Comparison of ENCODE assay signal across 9 cellular contexts in genomic region chr12:93135286-93136239, GRCh38.
DNase-seq lines count a peak whose midpoint lies in the region; ATAC-seq and TF ChIP-seq lines count a peak whose summit lies in the region.
"Had no signal": no experiment of that assay in that cellular context is flagged by ENCODE, and none has a peak within 500 bp of the region (broad histone marks: within the 10 kb centered on the region; RNA-seq: fewer than 3 reads in every experiment).

No MANE protein-coding gene starts in this region.

- 78% methylated on average over 6 of the region's 6 CpGs for WGBS in SK-N-SH (ENCODE audit: low lambda C conversion rate)

- H3K9ac ChIP-seq in SK-N-SH: no peak overlapping the region

- no peaks in the 10 kb centered on the region for H3K36me3 ChIP-seq in SK-N-SH (replicated peaks in 1 of 2; ENCODE audit: control insufficient read depth in 1 of 2, insufficient read depth in 2 of 2, low read length in 1 of 2)
- H3K36me3 ChIP-seq: cardiac muscle cell had no signal

- POLR2A ChIA-PET in SK-N-SH (lab: Yijun Ruan, JAX): no interaction called here

- no peaks in the 10 kb centered on the region for H3F3A ChIP-seq in SK-N-SH (replicated peaks; ENCODE audit: insufficient read depth)

- H3K36me3 Mint-ChIP-seq in memory B cell (no peaks in the 10 kb centered on the region), glutamatergic neuron (ENCODE audit: unreplicated experiment) (no peaks in the 10 kb centered on the region)

- TF ChIP-seq RAD21 in SK-N-SH (IDR thresholded peaks at IDR 0.05; ENCODE audit: low read length): no peak

- H3K9me2 ChIP-seq in SK-N-SH: no peaks in the 10 kb centered on the region

- no peak for TF ChIP-seq EP300 in SK-N-SH (IDR thresholded peaks at IDR 0.05; ENCODE audit: borderline replicate concordance in 1 of 2, low read depth in 1 of 2, low read length in 1 of 2)

- H4K20me1 ChIP-seq in SK-N-SH (ENCODE audit: insufficient read depth): no peaks in the 10 kb centered on the region

- peak overlapping the region; percentile 47 for H2AFZ ChIP-seq in SK-N-SH (ENCODE audit: low read depth)

- H3K9me3 ChIP-seq in SK-N-SH: no peaks in the 10 kb centered on the region

- H3K27ac ChIP-seq in SK-N-SH (ENCODE audit: low read depth in 2 of 2, low read length in 1 of 2): peak overlapping the region; percentile 27 to 78; a peak in 3 of 4 replicates
- H3K27ac ChIP-seq: cardiac muscle cell had no signal

- H3K79me2 ChIP-seq in SK-N-SH (ENCODE audit: insufficient read depth): no peaks in the 10 kb centered on the region

- peaks cover 4 to 16% of the 10 kb centered on the region in 2 experiments; a peak in 3 of 4 replicates for H3K4me1 ChIP-seq in SK-N-SH (ENCODE audit: control insufficient read depth in 1 of 2, insufficient read depth in 2 of 2, low read depth in 1 of 2, low read length in 1 of 2)

- peak overlapping the region; percentile 2; the same call in 1 of the 2 replicates for H3K4me2 ChIP-seq in SK-N-SH

- H3K27ac Mint-ChIP-seq in memory B cell: peak overlapping the region; percentile 86
- no peak overlapping the region for H3K27ac Mint-ChIP-seq in glutamatergic neuron (ENCODE audit: unreplicated experiment)

- H3K9me3 Mint-ChIP-seq in memory B cell (no peaks in the 10 kb centered on the region), glutamatergic neuron (ENCODE audit: unreplicated experiment) (no peaks in the 10 kb centered on the region)

- peak; percentile 38 for DNase-seq in Daoy (ENCODE audit: low read depth)
- peak; percentile 78 for DNase-seq in HT-29 (ENCODE audit: low spot score)
- DNase-seq in SK-N-SH: no peak
- no peak for DNase-seq in memory B cell (ENCODE audit: low spot score in 2 of 2)
- no peak for DNase-seq in stimulated activated naive CD4-positive, alpha-beta T cell (lab: John Stamatoyannopoulos, UW)
- no peak for DNase-seq in glutamatergic neuron

- H3K4me1 Mint-ChIP-seq in memory B cell: peaks cover 40% of the 10 kb centered on the region
- H3K4me1 Mint-ChIP-seq in glutamatergic neuron (ENCODE audit: low read depth, unreplicated experiment): peaks cover 3% of the 10 kb centered on the region

- H3K4me3 Mint-ChIP-seq in memory B cell (peak overlapping the region; percentile 56), glutamatergic neuron (ENCODE audit: unreplicated experiment) (no peak overlapping the region)

- no peaks in the 10 kb centered on the region for H3K27me3 ChIP-seq in SK-N-SH (ENCODE audit: insufficient read depth)
- H3K27me3 ChIP-seq: cardiac muscle cell had no signal

- ATAC-seq in memory B cell (ENCODE audit: low read depth) (peak; percentile 18), GM21526 (IDR thresholded peaks at IDR 0.05; ENCODE audit: low FRiP score, unreplicated experiment) (no peak), GM19455 (IDR thresholded peaks at IDR 0.05; ENCODE audit: unreplicated experiment) (no peak)

- CTCF ChIA-PET in SK-N-SH (lab: Yijun Ruan, JAX): no interaction called here

- no peaks in the 10 kb centered on the region for H3K27me3 Mint-ChIP-seq in memory B cell
- H3K27me3 Mint-ChIP-seq in glutamatergic neuron (ENCODE audit: unreplicated experiment): no peaks in the 10 kb centered on the region

- H3K4me3 ChIP-seq in SK-N-SH (ENCODE audit: low read depth in 2 of 2, low read length in 1 of 2): no peak overlapping the region
- H3K4me3 ChIP-seq: cardiac muscle cell had no signal

- no peak for TF ChIP-seq CTCF in SK-N-SH (IDR thresholded peaks at IDR 0.05)
- no peak for TF ChIP-seq CTCF in glutamatergic neuron (IDR thresholded peaks at IDR 0.05; ENCODE audit: partially characterized antibody, unreplicated experiment)

TF ChIP-seq in SK-N-SH, 30 proteins besides CTCF, POLR2A, EP300 and RAD21:
- TF ChIP-seq ZBTB33 (IDR thresholded peaks at IDR 0.05; ENCODE audit: borderline replicate concordance, low read depth) (no peak), TCF12 (IDR thresholded peaks at IDR 0.05) (peak; percentile 32; the same call in 1 of the 2 replicates)

Comparison
In these comparisons a context has a peak if more than half of its experiments do, and no peak if none do; other contexts are left out.
1. DNase-seq: peak in Daoy (single experiment) and HT-29 (single experiment); none in SK-N-SH (single experiment), memory B cell (0 of 2), stimulated activated naive CD4-positive, alpha-beta T cell (0 of 6) and glutamatergic neuron (single experiment).